8 cellular contexts compared by ENCODE assay signal in the genomic region with DNA sequence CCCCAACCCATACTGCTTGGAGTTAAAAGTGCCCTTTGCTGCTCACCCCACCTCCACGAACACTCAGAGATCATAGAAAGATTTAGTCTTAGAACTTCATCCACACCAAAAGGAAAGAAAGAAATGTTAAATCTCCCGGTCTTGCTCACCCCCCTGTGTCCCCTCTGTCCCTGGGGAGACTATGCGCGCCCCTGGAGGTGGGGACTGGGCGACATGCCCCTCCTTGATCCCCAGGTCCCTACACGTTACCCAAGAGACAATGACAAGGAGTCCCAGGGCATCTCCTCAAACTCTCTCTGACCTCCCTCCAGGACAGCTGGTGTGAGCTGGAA. TPM values are rescaled to one million over a fixed set of nuclear protein-coding genes. Genes with fewer than 3 reads are reported as not detected.
DNase-seq lines count a peak whose midpoint lies in the region; ATAC-seq and TF ChIP-seq lines count a peak whose summit lies in the region.

No MANE protein-coding gene starts in this region.

- CTCF ChIA-PET in activated CD8-positive, alpha-beta T cell treated with anti-CD3 and anti-CD28 coated beads, Interleukin-2, amount 10 ng/mL, durations not matched to agents 7 days and 5 days (lab: Charles Lee), result interaction anchor here (0.6 to 1.2 kb wide), 3 partner anchors 21 to 291 kb away, joined by 3 to 7 read pairs (median 3); no protein-coding TSS in a partner anchor

- peaks cover 16% of the 10 kb centered on the region for H3K36me3 Mint-ChIP-seq in activated CD8-positive, alpha-beta T cell treated with anti-CD3 and anti-CD28 coated beads, Interleukin-2, amount 10 ng/mL, durations not matched to agents 7 days and 5 days (ENCODE audit: low read depth)

- no peaks in the 10 kb centered on the region for H3K27me3 Mint-ChIP-seq in activated CD8-positive, alpha-beta T cell treated with anti-CD3 and anti-CD28 coated beads, Interleukin-2, amount 10 ng/mL, durations not matched to agents 7 days and 5 days (ENCODE audit: low read depth)

- H3K27ac ChIP-seq in heart right ventricle (peak overlapping the region in 9 of 10 donors; percentile 61 to 82 (median 69)), right lobe of liver (no peak overlapping the region)

- H3K9me3 ChIP-seq in heart right ventricle (no peaks in the 10 kb centered on the region), right lobe of liver (no peaks in the 10 kb centered on the region)

- H3K9me3 Mint-ChIP-seq in activated CD8-positive, alpha-beta T cell treated with anti-CD3 and anti-CD28 coated beads, Interleukin-2, amount 10 ng/mL, durations not matched to agents 7 days and 5 days (ENCODE audit: insufficient read depth), result no peaks in the 10 kb centered on the region

- H3K4me3 ChIP-seq in heart right ventricle (peak overlapping the region; percentile 32 to 63 (median 52)), right lobe of liver (peak overlapping the region in 2 of 3 donors; percentile 9 to 10)

- H3K4me1 Mint-ChIP-seq in activated CD8-positive, alpha-beta T cell treated with anti-CD3 and anti-CD28 coated beads, Interleukin-2, amount 10 ng/mL, durations not matched to agents 7 days and 5 days (ENCODE audit: low read depth), result peaks cover 44% of the 10 kb centered on the region

- ATAC-seq in heart right ventricle, result peak in 2 of 8 donors; percentile 6 to 17
- no peak for ATAC-seq in left cardiac atrium
- ATAC-seq in activated CD8-positive, alpha-beta T cell treated with anti-CD3 and anti-CD28 coated beads, Interleukin-2, amount 10 ng/mL, durations not matched to agents 7 days and 5 days, result peak; percentile 43
- ATAC-seq in right lobe of liver, result no peak

- intact Hi-C loops in heart right ventricle (cut with DNase I), result loop anchor here in 2 of 10 donors (5.0 to 10.0 kb wide), 2 partner anchors 94 to 102 kb away; no protein-coding TSS in a partner anchor
- intact Hi-C loops in left cardiac atrium (cut with DNase I), result no loop called here
- intact Hi-C loops in right lobe of liver (cut with DNase I), result no loop called here

- TF ChIP-seq POLR2A in right lobe of liver (IDR thresholded peaks at IDR 0.05), result no peak

- peak overlapping the region; percentile 89 for H3K27ac Mint-ChIP-seq in activated CD8-positive, alpha-beta T cell treated with anti-CD3 and anti-CD28 coated beads, Interleukin-2, amount 10 ng/mL, durations not matched to agents 7 days and 5 days

- peaks cover 0 to 11% (median 0%) of the 10 kb centered on the region in 9 donors for H3K36me3 ChIP-seq in heart right ventricle
- H3K36me3 ChIP-seq in right lobe of liver, result no peaks in the 10 kb centered on the region

- H3K4me1 ChIP-seq in heart right ventricle, result peaks cover 0 to 4% (median 0%) of the 10 kb centered on the region in 9 donors
- H3K4me1 ChIP-seq in right lobe of liver, result no peaks in the 10 kb centered on the region

- WGBS in heart right ventricle, 2 donors, result 0 to 1% methylated on average over 6 of the region's 6 CpGs
- WGBS in right lobe of liver (ENCODE audit: insufficient coverage, low coverage, low lambda C conversion rate, missing lambda C conversion rate), result 4% methylated on average over 4 of the region's 6 CpGs

- POLR2A ChIA-PET in activated CD8-positive, alpha-beta T cell treated with anti-CD3 and anti-CD28 coated beads, Interleukin-2, amount 10 ng/mL, durations not matched to agents 7 days and 5 days (lab: Charles Lee), result interaction anchor here (1.8 kb wide), 1 partner anchor 221 kb away, joined by 5 read pairs; no protein-coding TSS in a partner anchor

- DNase-seq in heart right ventricle (no peak), left cardiac atrium (no peak), right lobe of liver (no peak), ureter (ENCODE audit: low spot score) (peak; percentile 42), GDM1 (lab: John Stamatoyannopoulos, UW) (no peak), SHP77 treated with DMSO at 0.1 percent for 48 hours (lab: John Stamatoyannopoulos, UW) (no peak), retina (no peak)
- DNase-seq in activated CD8-positive, alpha-beta T cell treated with anti-CD3 and anti-CD28 coated beads, Interleukin-2, amount 10 ng/mL, durations not matched to agents 7 days and 5 days, result no peak

- H3K4me3 Mint-ChIP-seq in activated CD8-positive, alpha-beta T cell treated with anti-CD3 and anti-CD28 coated beads, Interleukin-2, amount 10 ng/mL, durations not matched to agents 7 days and 5 days, result peak overlapping the region; percentile 84

- H3K27me3 ChIP-seq in heart right ventricle (peaks cover 0 to 4% (median 0%) of the 10 kb centered on the region in 7 donors), right lobe of liver (no peaks in the 10 kb centered on the region)

- TF ChIP-seq CTCF in heart right ventricle (IDR thresholded peaks at IDR 0.05) (no peak), right lobe of liver (IDR thresholded peaks at IDR 0.05) (no peak)

RNA-seq across cellular contexts. Expression of a gene that starts 0.6 kb away (rescaled TPM):
- total RNA-seq in heart right ventricle (10 to 100 TPM; 43.5 to 85.2 (median 64.4) TPM), left cardiac atrium (100 to 1,000 TPM; 106 to 168 TPM), right lobe of liver (1 to 10 TPM in 4 of 6 experiments, under 1 TPM in 2; 0.18 to 4.9 (median 1.6) TPM), ureter (42.2 TPM)
- polyA plus RNA-seq in heart right ventricle, result 10 to 100 TPM; 22.6 to 55.2 TPM
- 10 to 100 TPM; 74.3 to 75.9 TPM for total RNA-seq in activated CD8-positive, alpha-beta T cell treated with anti-CD3 and anti-CD28 coated beads, Interleukin-2, amount 10 ng/mL, durations not matched to agents 7 days and 5 days

Comparison
In these comparisons a context has a peak if more than half of its experiments do, and no peak if none do; other contexts are left out.
1. H3K27ac ChIP-seq: peak in heart right ventricle (9 of 10); none in right lobe of liver (0 of 3).